Comparison of ENCODE assay signal across 1 cellular context in the genomic region with DNA sequence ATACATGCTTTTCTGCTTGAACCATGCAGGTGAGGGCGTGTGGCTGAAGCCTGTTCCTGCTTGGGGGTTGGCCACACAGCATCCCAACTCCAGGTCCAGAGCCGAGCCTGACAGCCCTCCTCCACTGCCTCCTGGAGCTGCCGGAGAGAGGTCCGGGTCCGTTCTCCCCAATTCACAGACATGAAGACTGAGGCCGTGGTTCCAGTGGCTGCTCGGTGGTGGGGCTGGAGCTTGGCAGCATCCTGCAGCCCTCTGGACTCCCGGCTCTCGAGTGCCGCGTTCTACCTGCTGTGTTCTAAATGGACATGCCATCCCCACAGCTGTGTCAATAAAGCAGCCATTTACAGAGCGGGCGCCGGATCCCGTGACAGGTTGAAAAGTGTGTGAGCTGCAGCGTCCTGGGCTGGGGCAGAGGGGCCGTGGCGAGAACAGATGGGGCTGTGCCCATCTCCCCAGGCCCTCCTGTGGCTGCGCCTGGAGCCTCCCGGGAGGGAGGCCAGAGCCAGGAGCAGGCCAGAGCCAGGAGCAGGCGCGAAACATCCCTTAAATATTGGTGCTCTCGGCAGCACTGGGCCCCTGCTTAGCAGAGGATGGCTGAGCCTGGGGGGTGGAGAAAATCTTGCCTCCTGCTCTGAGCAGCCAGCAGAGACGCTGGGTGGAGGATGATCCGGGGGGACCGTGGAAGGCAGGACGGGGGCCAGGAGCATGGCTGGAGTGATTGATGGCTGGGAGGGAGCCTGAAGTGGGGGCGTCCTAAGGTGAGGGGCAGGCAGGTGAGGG.
TF ChIP-seq lines count a peak whose summit lies in the region.

No MANE protein-coding gene starts in this region.

TF ChIP-seq in GM23338, 12 proteins besides CTCF, POLR2A, EP300 and RAD21 (continued from another document):
- TF ChIP-seq, protein P1, sequence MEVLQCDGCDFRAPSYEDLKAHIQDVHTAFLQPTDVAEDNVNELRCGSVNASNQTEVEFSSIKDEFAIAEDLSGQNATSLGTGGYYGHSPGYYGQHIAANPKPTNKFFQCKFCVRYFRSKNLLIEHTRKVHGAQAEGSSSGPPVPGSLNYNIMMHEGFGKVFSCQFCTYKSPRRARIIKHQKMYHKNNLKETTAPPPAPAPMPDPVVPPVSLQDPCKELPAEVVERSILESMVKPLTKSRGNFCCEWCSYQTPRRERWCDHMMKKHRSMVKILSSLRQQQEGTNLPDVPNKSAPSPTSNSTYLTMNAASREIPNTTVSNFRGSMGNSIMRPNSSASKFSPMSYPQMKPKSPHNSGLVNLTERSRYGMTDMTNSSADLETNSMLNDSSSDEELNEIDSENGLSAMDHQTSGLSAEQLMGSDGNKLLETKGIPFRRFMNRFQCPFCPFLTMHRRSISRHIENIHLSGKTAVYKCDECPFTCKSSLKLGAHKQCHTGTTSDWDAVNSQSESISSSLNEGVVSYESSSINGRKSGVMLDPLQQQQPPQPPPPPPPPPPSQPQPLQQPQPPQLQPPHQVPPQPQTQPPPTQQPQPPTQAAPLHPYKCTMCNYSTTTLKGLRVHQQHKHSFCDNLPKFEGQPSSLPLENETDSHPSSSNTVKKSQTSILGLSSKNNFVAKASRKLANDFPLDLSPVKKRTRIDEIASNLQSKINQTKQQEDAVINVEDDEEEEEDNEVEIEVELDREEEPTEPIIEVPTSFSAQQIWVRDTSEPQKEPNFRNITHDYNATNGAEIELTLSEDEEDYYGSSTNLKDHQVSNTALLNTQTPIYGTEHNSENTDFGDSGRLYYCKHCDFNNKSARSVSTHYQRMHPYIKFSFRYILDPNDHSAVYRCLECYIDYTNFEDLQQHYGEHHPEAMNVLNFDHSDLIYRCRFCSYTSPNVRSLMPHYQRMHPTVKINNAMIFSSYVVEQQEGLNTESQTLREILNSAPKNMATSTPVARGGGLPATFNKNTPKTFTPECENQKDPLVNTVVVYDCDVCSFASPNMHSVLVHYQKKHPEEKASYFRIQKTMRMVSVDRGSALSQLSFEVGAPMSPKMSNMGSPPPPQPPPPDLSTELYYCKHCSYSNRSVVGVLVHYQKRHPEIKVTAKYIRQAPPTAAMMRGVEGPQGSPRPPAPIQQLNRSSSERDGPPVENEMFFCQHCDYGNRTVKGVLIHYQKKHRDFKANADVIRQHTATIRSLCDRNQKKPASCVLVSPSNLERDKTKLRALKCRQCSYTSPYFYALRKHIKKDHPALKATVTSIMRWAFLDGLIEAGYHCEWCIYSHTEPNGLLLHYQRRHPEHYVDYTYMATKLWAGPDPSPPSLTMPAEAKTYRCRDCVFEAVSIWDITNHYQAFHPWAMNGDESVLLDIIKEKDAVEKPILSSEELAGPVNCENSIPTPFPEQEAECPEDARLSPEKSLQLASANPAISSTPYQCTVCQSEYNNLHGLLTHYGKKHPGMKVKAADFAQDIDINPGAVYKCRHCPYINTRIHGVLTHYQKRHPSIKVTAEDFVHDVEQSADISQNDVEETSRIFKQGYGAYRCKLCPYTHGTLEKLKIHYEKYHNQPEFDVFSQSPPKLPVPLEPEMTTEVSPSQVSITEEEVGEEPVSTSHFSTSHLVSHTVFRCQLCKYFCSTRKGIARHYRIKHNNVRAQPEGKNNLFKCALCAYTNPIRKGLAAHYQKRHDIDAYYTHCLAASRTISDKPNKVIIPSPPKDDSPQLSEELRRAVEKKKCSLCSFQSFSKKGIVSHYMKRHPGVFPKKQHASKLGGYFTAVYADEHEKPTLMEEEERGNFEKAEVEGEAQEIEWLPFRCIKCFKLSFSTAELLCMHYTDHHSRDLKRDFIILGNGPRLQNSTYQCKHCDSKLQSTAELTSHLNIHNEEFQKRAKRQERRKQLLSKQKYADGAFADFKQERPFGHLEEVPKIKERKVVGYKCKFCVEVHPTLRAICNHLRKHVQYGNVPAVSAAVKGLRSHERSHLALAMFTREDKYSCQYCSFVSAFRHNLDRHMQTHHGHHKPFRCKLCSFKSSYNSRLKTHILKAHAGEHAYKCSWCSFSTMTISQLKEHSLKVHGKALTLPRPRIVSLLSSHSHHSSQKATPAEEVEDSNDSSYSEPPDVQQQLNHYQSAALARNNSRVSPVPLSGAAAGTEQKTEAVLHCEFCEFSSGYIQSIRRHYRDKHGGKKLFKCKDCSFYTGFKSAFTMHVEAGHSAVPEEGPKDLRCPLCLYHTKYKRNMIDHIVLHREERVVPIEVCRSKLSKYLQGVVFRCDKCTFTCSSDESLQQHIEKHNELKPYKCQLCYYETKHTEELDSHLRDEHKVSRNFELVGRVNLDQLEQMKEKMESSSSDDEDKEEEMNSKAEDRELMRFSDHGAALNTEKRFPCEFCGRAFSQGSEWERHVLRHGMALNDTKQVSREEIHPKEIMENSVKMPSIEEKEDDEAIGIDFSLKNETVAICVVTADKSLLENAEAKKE (CRISPR knock-in tag; IDR thresholded peaks at IDR 0.05): no peak
